8 cellular contexts compared by ENCODE assay signal in the genomic region with DNA sequence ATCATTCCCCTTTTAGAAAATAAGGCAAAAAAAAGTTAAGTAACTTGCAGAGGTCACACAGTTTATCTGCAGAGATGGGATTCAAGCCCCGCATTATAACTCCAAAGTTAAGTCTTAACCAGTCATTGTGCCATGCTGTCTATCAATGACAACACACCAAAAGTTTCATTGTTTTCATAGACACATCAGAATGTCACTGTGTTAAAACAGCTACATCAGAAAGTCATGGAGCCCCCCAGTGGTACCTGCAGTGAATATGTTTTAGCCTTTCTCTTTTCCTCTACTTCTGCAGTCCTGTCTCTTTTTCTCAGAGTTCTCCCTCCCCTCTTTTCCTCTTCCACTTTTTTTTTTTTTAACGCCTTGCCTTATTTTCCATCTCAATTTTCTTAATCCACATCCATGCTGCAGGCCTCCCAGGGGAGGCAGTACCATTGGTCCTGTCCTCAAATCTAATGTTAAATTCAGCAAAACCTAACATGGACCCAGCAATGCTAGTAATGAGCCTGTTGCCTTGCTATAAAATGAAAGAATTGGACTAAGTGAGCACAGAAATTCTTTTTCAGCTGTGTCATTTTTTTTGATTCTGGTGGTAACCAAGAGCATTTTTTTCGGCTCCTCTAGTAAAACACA. TPM values are rescaled to one million over a fixed set of nuclear protein-coding genes. Genes with fewer than 3 reads are reported as not detected.
A peak's percentile ranks its signal among the peaks of the same experiment; 100 is the strongest.
DNase-seq lines count a peak whose midpoint lies in the region; ATAC-seq, FAIRE-seq and TF ChIP-seq lines count a peak whose summit lies in the region.

No MANE protein-coding gene starts in this region.

- H3K4me3 ChIP-seq in HFF-Myc (replicated peaks; ENCODE audit: low read depth, low read length) (no peak overlapping the region), GM12878 (no peak overlapping the region), mesenchymal stem cell (ENCODE audit: insufficient read depth in 1 of 2, low read depth in 1 of 2, low read length in 2 of 2) (no peak overlapping the region)

- H3K36me3 ChIP-seq in GM12878 (ENCODE audit: control insufficient read depth in 2 of 2, insufficient read depth in 2 of 2, low read length in 1 of 2), result no peaks in the 10 kb centered on the region
- no peaks in the 10 kb centered on the region for H3K36me3 ChIP-seq in mesenchymal stem cell (ENCODE audit: control insufficient read depth in 1 of 2, insufficient read depth in 2 of 2, low read depth in 1 of 2, low read length in 2 of 2)

- peaks cover 11 to 16% of the 10 kb centered on the region in 2 experiments for H3K27me3 ChIP-seq in GM12878 (replicated peaks in 1 of 2; ENCODE audit: control insufficient read depth in 2 of 2, insufficient read depth in 2 of 2, low read length in 1 of 2)
- H3K27me3 ChIP-seq in mesenchymal stem cell (ENCODE audit: control insufficient read depth in 1 of 2, insufficient read depth in 1 of 2, low read length in 2 of 2), result peaks cover 33 to 42% of the 10 kb centered on the region in 2 experiments

- RAD21 ChIA-PET in GM12878 (lab: Charles Lee; ENCODE audit: unreplicated experiment), result interaction anchor here (0.9 to 1.0 kb wide), 6 partner anchors 8 to 346 kb away, joined by 3 to 7 read pairs (median 3); no protein-coding TSS in a partner anchor

- no peak overlapping the region for H3K14ac ChIP-seq in mesenchymal stem cell (ENCODE audit: low read length in 2 of 2)

- H3K9ac ChIP-seq in GM12878 (ENCODE audit: control insufficient read depth, insufficient read depth, low read length) (no peak overlapping the region), mesenchymal stem cell (ENCODE audit: low read length) (no peak overlapping the region)

- DNase-seq in ELR (ENCODE audit: low read depth) (peak; percentile 44), HFF-Myc (ENCODE audit: extremely low read depth, low read depth) (no peak), NCI-H2227 (lab: John Stamatoyannopoulos, UW; ENCODE audit: unreplicated experiment) (peak; percentile 48), GM12878 (ENCODE audit: low read depth, low spot score) (no peak), mesenchymal stem cell (peak; percentile 21)
- no peak for DNase-seq in effector CD4-positive, alpha-beta T cell
- no peak for DNase-seq in T-helper 2 cell treated with Interferon-gamma antibody and Interleukin-4, amounts not matched to agents 5 μg/mL and 100 μg/mL, for 36 hours (ENCODE audit: low spot score)
- no peak for DNase-seq in activated CD4-positive, alpha-beta T cell treated with anti-CD3 and anti-CD28 coated beads, Interleukin-2, amount 10 ng/mL, durations not matched to agents 24 days and 14 days

- BruUV-seq in GM12878 (replicated peaks; lab: Mats Ljungman, UMichigan), result no TSS peak

- TF ChIP-seq CTCF in HFF-Myc (IDR thresholded peaks at IDR 0.05; ENCODE audit: low read depth, low read length, missing control alignments), result peak; percentile 38
- TF ChIP-seq CTCF in GM12878 (IDR thresholded peaks at IDR 0.05 in 2 of 3, conservative IDR thresholded peaks at IDR 0.05 in 1 of 3; ENCODE audit: control insufficient read depth in 2 of 3, extremely low read depth in 1 of 3, insufficient read depth in 1 of 3, low read depth in 3 of 3, low read length in 3 of 3), result peak; percentile 50 to 73 (median 60); a peak in 5 of 6 replicates

- H3K36me3 Mint-ChIP-seq in T-helper 2 cell treated with Interferon-gamma antibody and Interleukin-4, amounts not matched to agents 5 μg/mL and 100 μg/mL, for 36 hours (ENCODE audit: low read depth), result peaks cover 2% of the 10 kb centered on the region
- no peaks in the 10 kb centered on the region for H3K36me3 Mint-ChIP-seq in activated CD4-positive, alpha-beta T cell treated with anti-CD3 and anti-CD28 coated beads, Interleukin-2, amount 10 ng/mL, durations not matched to agents 24 days and 14 days (ENCODE audit: low read depth)

- in situ Hi-C loops in GM12878 (cut with MboI), result loop anchor here (5.0 kb wide), 1 partner anchor 278 kb away; no protein-coding TSS in a partner anchor

- no peak for TF ChIP-seq EP300 in GM12878 (IDR thresholded peaks at IDR 0.05; ENCODE audit: borderline replicate concordance in 1 of 2, control insufficient read depth in 1 of 2, low read depth in 2 of 2, low read length in 2 of 2)

- H3K79me1 ChIP-seq in mesenchymal stem cell (replicated peaks; ENCODE audit: low read length, poor library complexity, severe bottlenecking), result no peaks in the 10 kb centered on the region

- intact Hi-C loops in GM12878 (cut with micrococcal nuclease; ENCODE audit: unreplicated experiment), result loop anchor here (1.0 to 5.0 kb wide), 2 partner anchors 279 to 348 kb away; no protein-coding TSS in a partner anchor
- intact Hi-C loops in activated CD4-positive, alpha-beta T cell treated with anti-CD3 and anti-CD28 coated beads, Interleukin-2, amount 10 ng/mL, durations not matched to agents 24 days and 14 days (cut with micrococcal nuclease), result loop anchor here (1.0 to 5.0 kb wide), 2 partner anchors 38 to 279 kb away; no protein-coding TSS in a partner anchor

- H3K23ac ChIP-seq in mesenchymal stem cell (ENCODE audit: low read length in 2 of 2), result no peak overlapping the region

- no peak overlapping the region for H3K4me3 Mint-ChIP-seq in T-helper 2 cell treated with Interferon-gamma antibody and Interleukin-4, amounts not matched to agents 5 μg/mL and 100 μg/mL, for 36 hours
- H3K4me3 Mint-ChIP-seq in activated CD4-positive, alpha-beta T cell treated with anti-CD3 and anti-CD28 coated beads, Interleukin-2, amount 10 ng/mL, durations not matched to agents 24 days and 14 days, result no peak overlapping the region

- H2AFZ ChIP-seq in GM12878 (ENCODE audit: control insufficient read depth, low read depth, low read length) (no peak overlapping the region), mesenchymal stem cell (ENCODE audit: low read depth, low read length) (no peak overlapping the region)

- peak; percentile 82 for TF ChIP-seq RAD21 in GM12878 (IDR thresholded peaks at IDR 0.05; ENCODE audit: insufficient read depth, low read depth, low read length)

- H2BK5ac ChIP-seq in mesenchymal stem cell (ENCODE audit: low read depth, low read length, poor library complexity, severe bottlenecking), result no peak overlapping the region

- no peaks in the 10 kb centered on the region for H3K4me1 ChIP-seq in GM12878 (ENCODE audit: control insufficient read depth, insufficient read depth, low read length)
- peaks cover 17% of the 10 kb centered on the region for H3K4me1 ChIP-seq in mesenchymal stem cell (ENCODE audit: control insufficient read depth, insufficient read depth, low read depth, low read length)

- H3K4ac ChIP-seq in mesenchymal stem cell (ENCODE audit: low read depth in 1 of 2, low read length in 2 of 2), result no peak overlapping the region

- H4K8ac ChIP-seq in mesenchymal stem cell (ENCODE audit: low read length), result no peak overlapping the region

- no peak overlapping the region for H2BK15ac ChIP-seq in mesenchymal stem cell (ENCODE audit: low read depth, poor library complexity, severe bottlenecking)

- no peak for TF ChIP-seq POLR2A in GM12878 (IDR thresholded peaks at IDR 0.05; ENCODE audit: low read depth, low read length)

- no peak overlapping the region for H3K27ac Mint-ChIP-seq in T-helper 2 cell treated with Interferon-gamma antibody and Interleukin-4, amounts not matched to agents 5 μg/mL and 100 μg/mL, for 36 hours
- H3K27ac Mint-ChIP-seq in activated CD4-positive, alpha-beta T cell treated with anti-CD3 and anti-CD28 coated beads, Interleukin-2, amount 10 ng/mL, durations not matched to agents 24 days and 14 days, result no peak overlapping the region

- no peak overlapping the region for H3K18ac ChIP-seq in mesenchymal stem cell (ENCODE audit: low read depth in 1 of 2, low read length in 2 of 2)

- no peaks in the 10 kb centered on the region for H3K9me3 ChIP-seq in GM12878 (replicated peaks; ENCODE audit: control insufficient read depth, insufficient read depth, low read length)
- no peaks in the 10 kb centered on the region for H3K9me3 ChIP-seq in mesenchymal stem cell (ENCODE audit: control insufficient read depth, low read length)

- SMC1A ChIA-PET in GM12878 (lab: Charles Lee; ENCODE audit: uncharacterized antibody, unreplicated experiment), result interaction anchor here (0.6 to 2.8 kb wide), 11 partner anchors 12 to 1398 kb away, joined by 3 to 14 read pairs (median 4); no protein-coding TSS in a partner anchor

- H4K20me1 ChIP-seq in GM12878 (ENCODE audit: control insufficient read depth, insufficient read depth), result no peaks in the 10 kb centered on the region; the same call in 1 of the 2 replicates

- no peak overlapping the region for H2BK120ac ChIP-seq in mesenchymal stem cell (ENCODE audit: low read depth, low read length)

- peak; percentile 73 for FAIRE-seq in GM12878 (lab: Jason Lieb, UNC)

- H3K27ac ChIP-seq in GM12878 (ENCODE audit: control insufficient read depth, insufficient read depth) (no peak overlapping the region), mesenchymal stem cell (ENCODE audit: low read length, poor library complexity, severe bottlenecking) (no peak overlapping the region)

- no peaks in the 10 kb centered on the region for H3K9me3 Mint-ChIP-seq in T-helper 2 cell treated with Interferon-gamma antibody and Interleukin-4, amounts not matched to agents 5 μg/mL and 100 μg/mL, for 36 hours
- H3K9me3 Mint-ChIP-seq in activated CD4-positive, alpha-beta T cell treated with anti-CD3 and anti-CD28 coated beads, Interleukin-2, amount 10 ng/mL, durations not matched to agents 24 days and 14 days, result no peaks in the 10 kb centered on the region

- H2AK5ac ChIP-seq in mesenchymal stem cell (ENCODE audit: low read length, severe bottlenecking), result no peak overlapping the region

- no peak overlapping the region for H4K91ac ChIP-seq in mesenchymal stem cell (ENCODE audit: low read length)

- no peak overlapping the region for H2BK12ac ChIP-seq in mesenchymal stem cell (ENCODE audit: low read length in 2 of 2)

- peaks cover 14% of the 10 kb centered on the region for H3K4me1 Mint-ChIP-seq in T-helper 2 cell treated with Interferon-gamma antibody and Interleukin-4, amounts not matched to agents 5 μg/mL and 100 μg/mL, for 36 hours (ENCODE audit: low read depth)
- H3K4me1 Mint-ChIP-seq in activated CD4-positive, alpha-beta T cell treated with anti-CD3 and anti-CD28 coated beads, Interleukin-2, amount 10 ng/mL, durations not matched to agents 24 days and 14 days, result peaks cover 10% of the 10 kb centered on the region

- CTCF ChIA-PET in GM12878 (lab: Yijun Ruan, JAX), result interaction anchor here (0.6 to 3.0 kb wide), 20 partner anchors 7 to 352 kb away, joined by 3 to 19 read pairs (median 4); no protein-coding TSS in a partner anchor

- H3K79me2 ChIP-seq in GM12878 (ENCODE audit: control insufficient read depth, insufficient read depth, low read length), result no peaks in the 10 kb centered on the region

- no peak overlapping the region for H3K4me2 ChIP-seq in GM12878 (ENCODE audit: control insufficient read depth, insufficient read depth)
- H3K4me2 ChIP-seq in mesenchymal stem cell (ENCODE audit: low read length, poor library complexity, severe bottlenecking), result no peak overlapping the region

- POLR2A ChIA-PET in GM12878 (lab: Charles Lee), result no interaction called here

- peaks cover 51% of the 10 kb centered on the region for H3K27me3 Mint-ChIP-seq in T-helper 2 cell treated with Interferon-gamma antibody and Interleukin-4, amounts not matched to agents 5 μg/mL and 100 μg/mL, for 36 hours (ENCODE audit: low read depth)
- peaks cover 42% of the 10 kb centered on the region for H3K27me3 Mint-ChIP-seq in activated CD4-positive, alpha-beta T cell treated with anti-CD3 and anti-CD28 coated beads, Interleukin-2, amount 10 ng/mL, durations not matched to agents 24 days and 14 days

- ATAC-seq in GM12878, result peak; percentile 77

- 7% methylated on average over 3 of the region's 3 CpGs for WGBS in GM12878 (ENCODE audit: insufficient coverage, insufficient replicate concordance, low lambda C conversion rate, missing lambda C conversion rate)
- 50% methylated on average over 3 of the region's 3 CpGs for WGBS in mesenchymal stem cell

RNA-seq across cellular contexts. Expression of gene NRCAM, which starts 3.8 kb away (rescaled TPM):
- total RNA-seq in GM12878 (2013; cell fraction: nucleolus; rRNA removed), result 19.5 and 22.2 TPM in 2 replicates
- total RNA-seq in GM12878 (2014; rRNA removed), result 0.98 and 1.2 TPM in 2 replicates
- 1.1 and 1.6 TPM in 2 replicates for total RNA-seq in GM12878 (2014; rRNA removed; fragmentation: Illumina TruSeq; extraction: Trizol)
- total RNA-seq in GM12878 (2021), result 1.4 and 1.7 TPM in 2 replicates
- polyA plus RNA-seq in GM12878 (2011; ENCODE audit: low read depth), result 1.0 TPM
- polyA plus RNA-seq in GM12878 (2011; rRNA removed), result 2.0 and 3.0 TPM in 2 replicates
- 0.75 and 1.2 TPM in 2 replicates for polyA plus RNA-seq in GM12878 (2011; cell fraction: cytosol; rRNA removed)
- 2.1 and 3.4 TPM in 2 replicates for polyA plus RNA-seq in GM12878 (2011; cell fraction: nucleus; rRNA removed)
- polyA plus RNA-seq in GM12878 (2012), result 0.93 and 1.5 TPM in 2 replicates
- polyA plus RNA-seq in GM12878 (2014; fragmentation: Illumina TruSeq; extraction: Trizol), result 1.4 and 2.6 TPM in 2 replicates
- under 1 TPM; 0.32 to 0.49 TPM for polyA plus RNA-seq in GM12878 (2014; fragmentation: Nextera tagmentation; extraction: Ambion mirVana)
- polyA plus RNA-seq in GM12878 (2014; rRNA removed), result 0.59 and 0.75 TPM in 2 replicates
- under 1 TPM; 0.30 to 0.92 TPM for polyA plus RNA-seq in GM12878 (2016; fragmentation: Nextera tagmentation; extraction: Ambion mirVana)
- 2.8 and 3.2 TPM in 2 replicates for polyA minus RNA-seq in GM12878 (2011; rRNA and poly(A)+ RNA removed)
- 0.52 and 1.6 TPM in 2 replicates for polyA minus RNA-seq in GM12878 (2011; cell fraction: cytosol; rRNA and poly(A)+ RNA removed)
- 3.1 and 3.4 TPM in 2 replicates for polyA minus RNA-seq in GM12878 (2011; cell fraction: nucleus; rRNA and poly(A)+ RNA removed)
- 0.07 TPM for polyA plus RNA-seq in mesenchymal stem cell (2013, experiment 1 of 2)
- 0.08 TPM for polyA plus RNA-seq in mesenchymal stem cell (2013, experiment 2 of 2)
- total RNA-seq in activated CD4-positive, alpha-beta T cell treated with anti-CD3 and anti-CD28 coated beads, Interleukin-2, amount 10 ng/mL, durations not matched to agents 24 days and 14 days, result not detected in 2 replicates

Comparison
In these comparisons a context has a peak if more than half of its experiments do, and no peak if none do; other contexts are left out.
1. DNase-seq: peak in ELR (single experiment), NCI-H2227 (single experiment) and mesenchymal stem cell (single experiment); none in HFF-Myc (single experiment), GM12878 (single experiment), effector CD4-positive, alpha-beta T cell (single experiment), T-helper 2 cell treated with Interferon-gamma antibody and Interleukin-4, amounts not matched to agents 5 μg/mL and 100 μg/mL, for 36 hours (single experiment) and activated CD4-positive, alpha-beta T cell treated with anti-CD3 and anti-CD28 coated beads, Interleukin-2, amount 10 ng/mL, durations not matched to agents 24 days and 14 days (single experiment).